Comparison of ENCODE assay signal across 12 cellular contexts in the genomic region with DNA sequence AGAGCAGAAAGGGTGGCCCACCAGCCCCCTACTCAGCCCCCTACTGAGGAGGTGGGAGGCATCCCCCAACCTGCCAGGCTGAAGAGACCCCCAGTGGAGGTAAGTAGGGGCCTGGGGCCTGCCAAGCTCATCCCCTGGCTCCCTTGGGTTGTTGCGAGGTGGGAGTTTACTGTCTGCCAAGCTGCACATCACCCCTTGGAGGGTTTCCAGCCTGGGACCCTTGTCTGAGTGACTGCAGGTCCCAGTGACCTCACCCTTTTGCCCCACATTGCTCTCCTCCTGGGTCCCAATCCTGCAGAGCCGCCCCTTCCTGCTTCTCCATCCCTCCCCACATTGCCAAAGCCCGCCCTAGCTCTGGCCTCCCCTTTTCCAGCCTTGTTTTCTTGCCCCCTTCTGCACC. TPM values are rescaled to one million over a fixed set of nuclear protein-coding genes. Genes with fewer than 3 reads are reported as not detected.
DNase-seq lines count a peak whose midpoint lies in the region; ATAC-seq and TF ChIP-seq lines count a peak whose summit lies in the region.
"Had no signal": no experiment of that assay in that cellular context is flagged by ENCODE, and none has a peak within 500 bp of the region (broad histone marks: within the 10 kb centered on the region; RNA-seq: fewer than 3 reads in every experiment).

No MANE protein-coding gene starts in this region.

- peak overlapping the region; percentile 63 to 97 (median 82) for H3K27ac ChIP-seq in BLaER1 treated with 17β-estradiol and CSF1 and Interleukin-3, amounts not matched to agents 10 nM and 100 nM
- peak overlapping the region; percentile 36 for H3K27ac ChIP-seq in CD4-positive, alpha-beta memory T cell (ENCODE audit: low read depth, low read length)
- H3K27ac ChIP-seq in breast epithelium = peak overlapping the region; percentile 3 to 78
- H3K27ac ChIP-seq: foreskin keratinocyte had no signal

- DNase-seq in CD4-positive, alpha-beta memory T cell = no peak
- DNase-seq in breast epithelium (ENCODE audit: low spot score in 2 of 2) (no peak), progenitor cell of endocrine pancreas (ENCODE audit: low spot score, unreplicated experiment) (no peak), HCEC 1CT (no peak), NCI-H2171 treated with DMSO at 0.1 percent for 48 hours (lab: John Stamatoyannopoulos, UW) (no peak), AG08395 (ENCODE audit: low spot score) (no peak)
- DNase-seq: GDM1, NCI-H187, SHP77 had no signal

- no peak for ATAC-seq in esophagus mucosa
- ATAC-seq: foreskin keratinocyte had no signal

- peaks cover 64 to 85% (median 73%) of the 10 kb centered on the region in 10 experiments for H3K4me1 ChIP-seq in BLaER1 treated with 17β-estradiol and CSF1 and Interleukin-3, amounts not matched to agents 10 nM and 100 nM
- H3K4me1 ChIP-seq in CD4-positive, alpha-beta memory T cell (ENCODE audit: insufficient read depth, low read length) = peaks cover 69% of the 10 kb centered on the region
- H3K4me1 ChIP-seq in breast epithelium = peaks cover 0 to 6% of the 10 kb centered on the region in 2 donors

- peaks cover 37 to 81% (median 63%) of the 10 kb centered on the region in 4 donors for H3K4me1 Mint-ChIP-seq in CD4-positive, alpha-beta memory T cell
- peaks cover 7% of the 10 kb centered on the region for H3K4me1 Mint-ChIP-seq in progenitor cell of endocrine pancreas (ENCODE audit: low read depth)

- H3K27ac Mint-ChIP-seq in CD4-positive, alpha-beta memory T cell = peak overlapping the region; percentile 35 to 92 (median 72)
- H3K27ac Mint-ChIP-seq in progenitor cell of endocrine pancreas = no peak overlapping the region

- no peaks in the 10 kb centered on the region for H3K27me3 Mint-ChIP-seq in CD4-positive, alpha-beta memory T cell
- H3K27me3 Mint-ChIP-seq in progenitor cell of endocrine pancreas = peaks cover 32% of the 10 kb centered on the region

- POLR2A ChIA-PET in CD4-positive, alpha-beta memory T cell (lab: Charles Lee; ENCODE audit: partially characterized antibody) = no interaction called here

- peaks cover 0 to 10% (median 0%) of the 10 kb centered on the region in 11 experiments; a peak in 3 of 22 replicates for H4K20me1 ChIP-seq in BLaER1 treated with 17β-estradiol and CSF1 and Interleukin-3, amounts not matched to agents 10 nM and 100 nM

- H3K4me2 ChIP-seq in BLaER1 treated with 17β-estradiol and CSF1 and Interleukin-3, amounts not matched to agents 10 nM and 100 nM = peak overlapping the region; percentile 82 to 100 (median 98)

- CTCF ChIA-PET in CD4-positive, alpha-beta memory T cell (lab: Charles Lee; ENCODE audit: partially characterized antibody) = interaction anchor here (1.6 kb wide), 1 partner anchor 64 kb away, joined by 3 read pairs; no protein-coding TSS in a partner anchor

- TF ChIP-seq CTCF in breast epithelium (IDR thresholded peaks at IDR 0.05) = no peak
- no peak for TF ChIP-seq CTCF in progenitor cell of endocrine pancreas (IDR thresholded peaks at IDR 0.05; ENCODE audit: unreplicated experiment)

- H3K4me3 Mint-ChIP-seq in CD4-positive, alpha-beta memory T cell = peak overlapping the region in 7 of 8 donors; percentile 18 to 80 (median 67)
- peak overlapping the region; percentile 16 for H3K4me3 Mint-ChIP-seq in progenitor cell of endocrine pancreas (ENCODE audit: low read depth)

- intact Hi-C loops in CD4-positive, alpha-beta memory T cell (cut with micrococcal nuclease) = loop anchor here (5.0 kb wide), 1 partner anchor 293 kb away; no protein-coding TSS in a partner anchor
- intact Hi-C loops in breast epithelium (cut with DNase I; ENCODE audit: low total_unique reads) = no loop called here

- H3K9me3 Mint-ChIP-seq in CD4-positive, alpha-beta memory T cell = no peaks in the 10 kb centered on the region
- H3K9me3 Mint-ChIP-seq in progenitor cell of endocrine pancreas (ENCODE audit: low read depth) = no peaks in the 10 kb centered on the region

- peak overlapping the region in 10 of 11 experiments; percentile 71 to 83 (median 79); a peak in 20 of 22 replicates for H3K9ac ChIP-seq in BLaER1 treated with 17β-estradiol and CSF1 and Interleukin-3, amounts not matched to agents 10 nM and 100 nM

- H3K36me3 ChIP-seq in BLaER1 treated with 17β-estradiol and CSF1 and Interleukin-3, amounts not matched to agents 10 nM and 100 nM = no peaks in the 10 kb centered on the region
- no peaks in the 10 kb centered on the region for H3K36me3 ChIP-seq in CD4-positive, alpha-beta memory T cell (ENCODE audit: insufficient read depth, low read length)
- H3K36me3 ChIP-seq in breast epithelium = no peaks in the 10 kb centered on the region

- peak overlapping the region in 8 of 10 experiments; percentile 60 to 78 (median 69); a peak in 11 of 20 replicates for H3K4me3 ChIP-seq in BLaER1 treated with 17β-estradiol and CSF1 and Interleukin-3, amounts not matched to agents 10 nM and 100 nM
- H3K4me3 ChIP-seq in CD4-positive, alpha-beta memory T cell (ENCODE audit: low read length in 2 of 2) = peak overlapping the region in 1 of 2 donors; percentile 67
- no peak overlapping the region for H3K4me3 ChIP-seq in breast epithelium

- H3K27me3 ChIP-seq in BLaER1 treated with 17β-estradiol and CSF1 and Interleukin-3, amounts not matched to agents 10 nM and 100 nM = peaks cover 0 to 17% (median 13%) of the 10 kb centered on the region in 11 experiments; a peak in 19 of 22 replicates
- no peaks in the 10 kb centered on the region for H3K27me3 ChIP-seq in CD4-positive, alpha-beta memory T cell (ENCODE audit: insufficient read depth, low read length)
- no peaks in the 10 kb centered on the region for H3K27me3 ChIP-seq in breast epithelium

- H3K36me3 Mint-ChIP-seq in CD4-positive, alpha-beta memory T cell = no peaks in the 10 kb centered on the region
- no peaks in the 10 kb centered on the region for H3K36me3 Mint-ChIP-seq in progenitor cell of endocrine pancreas (ENCODE audit: insufficient read depth)

- no peaks in the 10 kb centered on the region for H3K9me3 ChIP-seq in BLaER1 treated with 17β-estradiol and CSF1 and Interleukin-3, amounts not matched to agents 10 nM and 100 nM (replicated peaks in 1 of 11)
- H3K9me3 ChIP-seq in CD4-positive, alpha-beta memory T cell (ENCODE audit: control insufficient read depth in 1 of 2, low read length in 2 of 2) = no peaks in the 10 kb centered on the region
- H3K9me3 ChIP-seq in breast epithelium = no peaks in the 10 kb centered on the region

- TF ChIP-seq POLR2A in breast epithelium (IDR thresholded peaks at IDR 0.05) = no peak

RNA-seq across cellular contexts. Expression of a gene that starts 1.0 kb away (rescaled TPM):
- 10 to 100 TPM; 26.3 to 29.8 TPM for total RNA-seq in CD4-positive, alpha-beta memory T cell
- polyA plus RNA-seq in CD4-positive, alpha-beta memory T cell = 1 to 10 TPM; 3.2 to 6.8 TPM
- total RNA-seq in breast epithelium (10 to 100 TPM in 2 of 3 donors, 1 to 10 TPM in 1; 6.7 to 22.9 (median 20.6) TPM), progenitor cell of endocrine pancreas (3.5 and 3.7 TPM in 2 replicates), esophagus mucosa (55.7 TPM)

RNA-seq across cellular contexts. Expression of a gene that starts 6.7 kb away (rescaled TPM):
- total RNA-seq in CD4-positive, alpha-beta memory T cell = 1 to 10 TPM; 3.1 to 3.3 TPM
- polyA plus RNA-seq in CD4-positive, alpha-beta memory T cell = 1 to 10 TPM in 1 of 2 donors, under 1 TPM in 1; 0.70 to 2.3 TPM
- total RNA-seq in breast epithelium (not detected), progenitor cell of endocrine pancreas (0.50 and 0.53 TPM in 2 replicates), esophagus mucosa (1.6 TPM)
- total RNA-seq: foreskin keratinocyte had no signal
- polyA plus RNA-seq: foreskin keratinocyte had no signal

RNA-seq across cellular contexts. Expression of a gene that starts 23.1 kb away (rescaled TPM):
- total RNA-seq in CD4-positive, alpha-beta memory T cell = not detected
- not detected for polyA plus RNA-seq in CD4-positive, alpha-beta memory T cell
- total RNA-seq in breast epithelium (1 to 10 TPM in 2 of 3 donors, not detected in 1; 2.9 to 3.6 TPM), progenitor cell of endocrine pancreas (1.9 TPM in 2 replicates), esophagus mucosa (not detected)
- total RNA-seq: foreskin keratinocyte had no signal
- polyA plus RNA-seq: foreskin keratinocyte had no signal

Comparison
In these comparisons a context has a peak if more than half of its experiments do, and no peak if none do; other contexts are left out.
1. H3K4me3 ChIP-seq: peak in BLaER1 treated with 17β-estradiol and CSF1 and Interleukin-3, amounts not matched to agents 10 nM and 100 nM (8 of 10); none in breast epithelium (0 of 3).
2. Peak in every context shown above with its lines, with median percentiles within 50 percentile points of each other: H3K27ac ChIP-seq.